In genomic region chr12:50070314-50071060, GRCh38 we compare ENCODE assay signal across 8 cellular contexts. TPM values are rescaled to one million over a fixed set of nuclear protein-coding genes. Genes with fewer than 3 reads are reported as not detected.
DNase-seq lines count a peak whose midpoint lies in the region; ATAC-seq and TF ChIP-seq lines count a peak whose summit lies in the region.

No MANE protein-coding gene starts in this region.

- peak overlapping the region; percentile 45; the same call in 1 of the 2 replicates for H3K4me2 ChIP-seq in BLaER1

- peaks cover 4% of the 10 kb centered on the region for H3K27me3 Mint-ChIP-seq in endodermal cell (ENCODE audit: insufficient read depth)

- TF ChIP-seq CTCF in endodermal cell (conservative IDR thresholded peaks at IDR 0.05) (peak; percentile 92), mucosa of descending colon (IDR thresholded peaks at IDR 0.05) (peak; percentile 85)

- no peak overlapping the region for H3K27ac ChIP-seq in BLaER1
- no peak overlapping the region for H3K27ac ChIP-seq in endodermal cell (ENCODE audit: low read depth, low read length)

- H3K9ac ChIP-seq in BLaER1 (no peak overlapping the region), endodermal cell (ENCODE audit: extremely low read depth, low read length, poor library complexity, severe bottlenecking) (no peak overlapping the region)

- no peaks in the 10 kb centered on the region for H4K20me1 ChIP-seq in BLaER1

- no peaks in the 10 kb centered on the region for H3K36me3 Mint-ChIP-seq in endodermal cell (ENCODE audit: low read depth)

- H3K27me3 ChIP-seq in BLaER1 (no peaks in the 10 kb centered on the region), endodermal cell (ENCODE audit: control insufficient read depth, insufficient read depth, low read length, poor library complexity, severe bottlenecking) (no peaks in the 10 kb centered on the region)

- no peak overlapping the region for H3K4me3 Mint-ChIP-seq in endodermal cell

- peak; percentile 80 for DNase-seq in HEK293T (ENCODE audit: extremely low spot score)
- DNase-seq in NCI-H748 treated with DMSO at 0.1 percent for 48 hours (lab: John Stamatoyannopoulos, UW): peak; percentile 38
- DNase-seq in activated CD4-positive, alpha-beta T cell treated with anti-CD3 and anti-CD28 coated beads, Interleukin-2, amount 50 U/mL, for 48 hours: peak; percentile 69 to 77
- peak; percentile 96 for DNase-seq in endodermal cell
- DNase-seq in mucosa of descending colon: peak; percentile 68 to 83 (median 82)
- peak; percentile 29 to 43 for DNase-seq in stimulated activated CD8-positive, alpha-beta memory T cell treated with anti-CD3 and anti-CD28 coated beads, Interleukin-4, amount 100 ng/mL, for 4 hours (ENCODE audit: low read depth in 2 of 2, low spot score in 1 of 2)

- peaks cover 23% of the 10 kb centered on the region for H3K4me1 ChIP-seq in BLaER1
- peaks cover 7% of the 10 kb centered on the region for H3K4me1 ChIP-seq in endodermal cell (ENCODE audit: control insufficient read depth, insufficient read depth, low read length)
- H3K4me1 ChIP-seq in mucosa of descending colon (ENCODE audit: low read depth): peaks cover 9% of the 10 kb centered on the region

- CTCF ChIA-PET in HEK293T (lab: Yijun Ruan, JAX): interaction anchor here (0.6 to 2.7 kb wide), 19 partner anchors 8 to 434 kb away, joined by 3 to 32 read pairs (median 4); partner anchors contain the start of genes DIP2B and SMARCD1

- POLR2A ChIA-PET in HEK293T (lab: Yijun Ruan, JAX): interaction anchor here (0.6 to 1.3 kb wide), 3 partner anchors 45 to 375 kb away, joined by 3 read pairs; partner anchors contain the start of gene RACGAP1

- WGBS in endodermal cell (ENCODE audit: insufficient coverage in 1 of 2, insufficient read length in 1 of 2), 2 experiments: 64 to 73% methylated on average over 2 to 8 of the region's 9 CpGs

- no peak overlapping the region for H3K4me3 ChIP-seq in BLaER1
- no peak overlapping the region for H3K4me3 ChIP-seq in endodermal cell (ENCODE audit: low read length)
- H3K4me3 ChIP-seq in mucosa of descending colon: no peak overlapping the region

- H3K9me3 ChIP-seq in BLaER1 (no peaks in the 10 kb centered on the region), endodermal cell (ENCODE audit: control insufficient read depth, low read length) (no peaks in the 10 kb centered on the region), mucosa of descending colon (no peaks in the 10 kb centered on the region)

- no peak overlapping the region for H3K27ac Mint-ChIP-seq in endodermal cell

- no peaks in the 10 kb centered on the region for H3K9me3 Mint-ChIP-seq in endodermal cell

- H3K36me3 ChIP-seq in BLaER1: no peaks in the 10 kb centered on the region
- no peaks in the 10 kb centered on the region for H3K36me3 ChIP-seq in endodermal cell (ENCODE audit: control insufficient read depth, insufficient read depth, low read length)
- no peaks in the 10 kb centered on the region for H3K36me3 ChIP-seq in mucosa of descending colon (ENCODE audit: low read depth)

- intact Hi-C loops in mucosa of descending colon (cut with DNase I, micrococcal nuclease): loop anchor here (5.0 to 10.0 kb wide), 2 partner anchors 103 to 104 kb away; no protein-coding TSS in a partner anchor

- H3K4me1 Mint-ChIP-seq in endodermal cell: peaks cover 8% of the 10 kb centered on the region

- ATAC-seq in mucosa of descending colon: peak; percentile 88
- ATAC-seq in GM18519 (IDR thresholded peaks at IDR 0.05; ENCODE audit: low FRiP score, unreplicated experiment): no peak

TF ChIP-seq in HEK293T, 16 proteins besides CTCF, POLR2A, EP300 and RAD21:
- TF ChIP-seq HDGF (IDR thresholded peaks at IDR 0.05; ENCODE audit: borderline replicate concordance): 0 out of 2 replicates have a peak, but pooled peaks have one; percentile 82
- TF ChIP-seq BHLHE40 (IDR thresholded peaks at IDR 0.05; ENCODE audit: borderline replicate concordance): no peak

RNA-seq across cellular contexts. Expression of gene ASIC1, which starts 13.1 kb away (rescaled TPM):
- total RNA-seq in endodermal cell (1 to 10 TPM; 4.2 to 5.2 TPM), mucosa of descending colon (1 to 10 TPM in 2 of 3 donors, under 1 TPM in 1; 0.35 to 9.9 (median 1.7) TPM)
- 19.3 TPM for polyA plus RNA-seq in endodermal cell (2013, experiment 1 of 2)
- polyA plus RNA-seq in endodermal cell (2013, experiment 2 of 2): 17.1 TPM

RNA-seq across cellular contexts. Expression of gene SMARCD1, which starts 14.7 kb away (rescaled TPM):
- 100 to 1,000 TPM; 118 to 125 TPM for total RNA-seq in endodermal cell
- 161 TPM for polyA plus RNA-seq in endodermal cell (2013, experiment 1 of 2)
- 129 TPM for polyA plus RNA-seq in endodermal cell (2013, experiment 2 of 2)
- 10 to 100 TPM; 34.2 to 44.9 (median 38.9) TPM for total RNA-seq in mucosa of descending colon

RNA-seq across cellular contexts. Expression of gene GPD1, which starts 33.3 kb away (rescaled TPM):
- 1 to 10 TPM in 1 of 2 donors, under 1 TPM in 1; 0.93 to 1.1 TPM for total RNA-seq in endodermal cell
- polyA plus RNA-seq in endodermal cell (2013, experiment 1 of 2): 0.32 TPM
- 0.46 TPM for polyA plus RNA-seq in endodermal cell (2013, experiment 2 of 2)
- 1 to 10 TPM; 1.7 to 4.1 (median 1.9) TPM for total RNA-seq in mucosa of descending colon

RNA-seq across cellular contexts. Expression of gene COX14, which starts 41.5 kb away (rescaled TPM):
- total RNA-seq in endodermal cell (10 to 100 TPM; 26.0 to 26.7 TPM), mucosa of descending colon (10 to 100 TPM; 72.2 to 89.8 (median 74.9) TPM)
- polyA plus RNA-seq in endodermal cell (2013, experiment 1 of 2): 27.9 TPM
- polyA plus RNA-seq in endodermal cell (2013, experiment 2 of 2): 20.5 TPM

RNA-seq across cellular contexts. Expression of gene RACGAP1, which starts 45.2 kb away (rescaled TPM):
- total RNA-seq in endodermal cell (10 to 100 TPM; 49.6 to 96.6 TPM), mucosa of descending colon (10 to 100 TPM; 16.0 to 45.5 (median 34.4) TPM)
- 76.4 TPM for polyA plus RNA-seq in endodermal cell (2013, experiment 1 of 2)
- 79.6 TPM for polyA plus RNA-seq in endodermal cell (2013, experiment 2 of 2)

Comparison
In these comparisons a context has a peak if more than half of its experiments do, and no peak if none do; other contexts are left out.
1. DNase-seq: peak in every context shown above with its lines; median percentile 96 in endodermal cell; 82 in mucosa of descending colon; 80 in HEK293T; 73 in activated CD4-positive, alpha-beta T cell treated with anti-CD3 and anti-CD28 coated beads, Interleukin-2, amount 50 U/mL, for 48 hours; 38 in NCI-H748 treated with DMSO at 0.1 percent for 48 hours; 36 in stimulated activated CD8-positive, alpha-beta memory T cell treated with anti-CD3 and anti-CD28 coated beads, Interleukin-4, amount 100 ng/mL, for 4 hours.